In genomic region chr3:89049119-89049518, GRCh38 we compare ENCODE assay signal across 2 cellular contexts.
TF ChIP-seq lines count a peak whose summit lies in the region.

No MANE protein-coding gene starts in this region.

TF ChIP-seq in IMR-90, 13 proteins besides CTCF, POLR2A, EP300 and RAD21:
- TF ChIP-seq MXI1 (IDR thresholded peaks at IDR 0.05; ENCODE audit: borderline replicate concordance, low read depth, low read length) = no peak
- TF ChIP-seq SMC3 (IDR thresholded peaks at IDR 0.05; ENCODE audit: low read depth, low read length) = 0 out of 2 replicates have a peak, but pooled peaks have one; percentile 17

TF ChIP-seq in GM12878, 131 proteins besides CTCF, POLR2A, EP300 and RAD21:
- no peak for TF ChIP-seq SREBF1 (IDR thresholded peaks at IDR 0.05; ENCODE audit: low read length)
- no peak for TF ChIP-seq MYC (IDR thresholded peaks at IDR 0.05; ENCODE audit: insufficient read depth, insufficient read length, insufficient replicate concordance, low read length, severe bottlenecking)
- no peak for TF ChIP-seq SUZ12 (IDR thresholded peaks at IDR 0.05; ENCODE audit: unreplicated experiment)
- no peak for TF ChIP-seq NRF1 (conservative IDR thresholded peaks at IDR 0.05; ENCODE audit: low read depth, low read length)
- TF ChIP-seq EGR1 (IDR thresholded peaks at IDR 0.05; ENCODE audit: borderline replicate concordance in 1 of 2, low read depth in 2 of 2, low read length in 2 of 2) = no peak
- TF ChIP-seq JUNB (IDR thresholded peaks at IDR 0.05) = no peak
- TF ChIP-seq CHD2 (IDR thresholded peaks at IDR 0.05; ENCODE audit: borderline replicate concordance, low read depth, low read length) = no peak
TF ChIP-seq in GM12878: peak in this region for 0.
